In the genomic region with DNA sequence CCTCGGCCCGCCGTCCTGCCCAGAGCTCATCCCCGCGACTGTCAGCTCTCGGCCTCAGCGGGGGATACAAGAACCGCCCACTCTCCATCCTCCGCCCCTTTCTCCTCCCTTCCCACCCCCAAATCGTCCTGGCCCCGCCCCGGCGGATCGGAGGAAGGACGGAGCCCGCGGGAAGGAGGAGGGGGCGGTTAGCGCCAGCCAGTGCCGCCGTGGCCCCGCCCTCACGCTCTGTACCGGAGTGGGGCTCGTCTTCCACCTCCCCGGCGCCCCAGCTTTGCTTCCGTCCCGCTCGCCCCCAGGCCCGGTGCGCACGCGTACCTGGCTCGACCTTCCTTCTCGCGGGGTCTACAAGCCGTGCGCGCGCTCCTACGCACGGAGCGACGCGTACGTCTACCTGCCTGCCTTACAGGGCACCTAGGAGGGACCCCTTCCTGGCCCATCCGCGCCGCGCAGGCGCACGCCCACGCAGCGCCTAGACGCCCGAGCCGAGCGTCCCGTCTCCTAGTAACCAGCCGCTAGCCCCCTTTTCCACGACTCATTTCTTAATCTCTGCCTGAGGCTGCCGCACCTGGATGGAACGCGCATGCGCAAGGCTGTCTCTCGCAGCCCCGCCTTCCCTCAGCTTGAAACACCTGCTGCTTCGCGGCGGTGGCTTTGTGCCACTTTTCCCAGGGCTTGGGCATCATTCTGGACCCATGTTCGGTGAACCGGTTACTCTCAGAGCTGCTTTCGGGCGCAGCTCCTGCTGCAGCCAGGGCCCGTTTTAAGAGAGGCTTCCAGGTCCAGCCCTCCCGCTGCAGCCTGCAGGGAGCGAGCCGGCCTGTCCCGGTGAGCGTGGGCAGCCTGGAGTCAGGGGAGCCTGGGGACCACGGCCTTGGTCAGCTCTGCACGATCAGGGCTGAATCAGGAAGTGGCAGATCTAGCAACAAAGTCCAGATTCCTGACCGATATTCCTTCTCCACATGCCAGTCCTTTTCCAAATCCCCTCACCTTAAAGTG, we compare ENCODE assay signal across 8 cellular contexts. TPM values are rescaled to one million over a fixed set of nuclear protein-coding genes. Genes with fewer than 3 reads are reported as not detected.
DNase-seq lines count a peak whose midpoint lies in the region; ATAC-seq and TF ChIP-seq lines count a peak whose summit lies in the region.

A gene with protein sequence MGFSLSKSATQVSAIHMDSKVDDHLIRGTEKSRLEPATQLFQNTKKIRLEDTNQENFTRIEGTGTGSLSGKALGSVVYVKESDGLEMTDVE (plus strand): TSS at position 598 of the 999 bp plus-strand sequence. CDS start 8,852 bp downstream, outside the sequence.

- ATAC-seq in GM18502 (IDR thresholded peaks at IDR 0.05; ENCODE audit: poor library complexity, unreplicated experiment) (peak; percentile 91), HG02938 (IDR thresholded peaks at IDR 0.05; ENCODE audit: unreplicated experiment) (peak; percentile 86), left ventricle myocardium superior (peak; percentile 99)

- no peaks in the 10 kb centered on the region for H3K27me3 Mint-ChIP-seq in progenitor cell of endocrine pancreas

- peak within 1 kb of the TSS; percentile 96 for H3K4me3 Mint-ChIP-seq in progenitor cell of endocrine pancreas (ENCODE audit: low read depth)

- peaks cover 18% of the 10 kb centered on the region for H3K4me1 Mint-ChIP-seq in progenitor cell of endocrine pancreas (ENCODE audit: low read depth)

- intact Hi-C loops in left ventricle myocardium superior (cut with micrococcal nuclease), result no loop called here

- peak within 1 kb of the TSS; percentile 99 for H3K27ac Mint-ChIP-seq in progenitor cell of endocrine pancreas

- TF ChIP-seq CTCF in progenitor cell of endocrine pancreas (IDR thresholded peaks at IDR 0.05; ENCODE audit: unreplicated experiment), result no peak

- DNase-seq in NCI-H1694 (lab: John Stamatoyannopoulos, UW) (peak; percentile 87), T-helper 1 cell (peak; percentile 94 to 97 (median 96)), amygdala (lab: John Stamatoyannopoulos, UW) (peak; percentile 36 to 95 (median 89)), left ventricle myocardium superior (peak; percentile 96), progenitor cell of endocrine pancreas (ENCODE audit: low spot score, unreplicated experiment) (peak; percentile 93), ureter (ENCODE audit: low spot score) (peak; percentile 94)

- peaks cover 14% of the 10 kb centered on the region for H3K9me3 Mint-ChIP-seq in progenitor cell of endocrine pancreas (ENCODE audit: low read depth)

- H3K36me3 Mint-ChIP-seq in progenitor cell of endocrine pancreas (ENCODE audit: insufficient read depth), result peaks cover 17% of the 10 kb centered on the region

RNA-seq across cellular contexts. Expression of the gene that starts here (rescaled TPM):
- total RNA-seq in left ventricle myocardium superior, result 0.30 TPM
- 16.0 and 19.6 TPM in 2 replicates for total RNA-seq in progenitor cell of endocrine pancreas
- total RNA-seq in ureter, result 4.9 TPM

Comparison
In these comparisons a context has a peak if more than half of its experiments do, and no peak if none do; other contexts are left out.
1. Peak in every context shown above with its lines: DNase-seq and ATAC-seq.
2. Peak in DNase-seq and ATAC-seq in left ventricle myocardium superior; RNA of the gene not detected or under 1 TPM.